ENCODE assay signal across 32 cellular contexts in the genomic region with DNA sequence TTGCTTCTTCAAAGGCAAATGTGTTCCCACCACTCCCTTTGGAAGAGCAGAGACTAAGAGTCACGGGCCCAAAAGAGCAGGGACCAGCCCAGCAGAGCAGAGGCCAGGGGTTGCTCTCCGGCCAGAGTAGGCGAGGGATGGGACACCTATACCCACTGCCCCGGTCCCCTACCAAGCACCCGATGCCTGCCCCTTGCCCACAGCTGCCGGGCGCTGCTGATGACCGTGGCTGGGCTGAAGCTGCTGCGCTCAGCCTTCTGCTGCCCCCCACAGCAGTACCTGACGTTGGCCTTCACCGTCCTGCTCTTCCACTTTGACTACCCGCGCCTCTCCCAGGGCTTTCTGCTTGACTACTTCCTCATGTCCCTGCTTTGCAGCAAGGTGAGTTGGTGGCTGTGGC. TPM values are rescaled to one million over a fixed set of nuclear protein-coding genes. Genes with fewer than 3 reads are reported as not detected.
"Had no signal": no experiment of that assay in that cellular context is flagged by ENCODE, and none has a peak within 500 bp of the region (broad histone marks: within the 10 kb centered on the region; RNA-seq: fewer than 3 reads in every experiment).

No MANE protein-coding gene starts in this region.

- DNase-seq: dermis blood vessel endothelial cell; effector memory CD4-positive, alpha-beta T cell; foreskin keratinocyte; heart left ventricle; kidney; mesenchymal stem cell; mucosa of descending colon; naive B cell; stimulated activated CD4-positive, alpha-beta T cell treated with anti-CD3 and anti-CD28 coated beads, Interleukin-12 subunit alpha, Interleukin-12 subunit beta, amount 100 ng/mL, for 4 hours; stimulated activated CD4-positive, alpha-beta T cell treated with anti-CD3 and anti-CD28 coated beads, Interleukin-1b, Interleukin-23, amount 100 ng/mL, for 48 hours; stimulated activated CD4-positive, alpha-beta T cell treated with anti-CD3 and anti-CD28 coated beads, Interleukin-4, amount 100 ng/mL, for 1 hour; stimulated activated CD8-positive, alpha-beta memory T cell treated with anti-CD3 and anti-CD28 coated beads, Interleukin-4, amount 100 ng/mL, for 48 hours; stimulated activated naive CD4-positive, alpha-beta T cell treated with Interleukin-2 at 50 U/mL for 16 hours; stomach; thyroid gland; trophoblast cell had no signal

- H3K9me3 Mint-ChIP-seq: mesothelial cell of epicardium; naive B cell; natural killer cell treated with Interleukin-12 subunit alpha and Interleukin-12 subunit beta and Interleukin-15 and Interleukin-18, amount 100 ng/mL, for 72 hours; neural crest cell had no signal

- H3K79me2 ChIP-seq: hepatocyte had no signal

- H3K4me3 Mint-ChIP-seq: mesothelial cell of epicardium; naive B cell; natural killer cell treated with Interleukin-12 subunit alpha and Interleukin-12 subunit beta and Interleukin-15 and Interleukin-18, amount 100 ng/mL, for 72 hours; neural crest cell had no signal

- H3K4me1 Mint-ChIP-seq: mesothelial cell of epicardium, neural crest cell had no signal

- H3K27ac Mint-ChIP-seq: mesothelial cell of epicardium; natural killer cell treated with Interleukin-12 subunit alpha and Interleukin-12 subunit beta and Interleukin-15 and Interleukin-18, amount 100 ng/mL, for 72 hours; progenitor cell of endocrine pancreas had no signal

- FAIRE-seq: endothelial cell of umbilical vein, kidney had no signal

- H2AFZ ChIP-seq: hepatocyte, parathyroid adenoma had no signal

- H3K36me3 Mint-ChIP-seq: naive B cell; natural killer cell treated with Interleukin-12 subunit alpha and Interleukin-12 subunit beta and Interleukin-15 and Interleukin-18, amount 100 ng/mL, for 72 hours had no signal

- H3K27me3 ChIP-seq: esophagus muscularis mucosa, foreskin keratinocyte, gastroesophageal sphincter, heart left ventricle, hepatocyte, stomach, thyroid gland, vagina had no signal

- H3K27me3 Mint-ChIP-seq: naive B cell; natural killer cell treated with Interleukin-12 subunit alpha and Interleukin-12 subunit beta and Interleukin-15 and Interleukin-18, amount 100 ng/mL, for 72 hours; progenitor cell of endocrine pancreas had no signal

- H3K4me3 ChIP-seq: esophagus muscularis mucosa, gastroesophageal sphincter, heart left ventricle, hepatocyte, mucosa of descending colon, smooth muscle cell, stomach, thyroid gland, vagina had no signal

- ATAC-seq: foreskin keratinocyte; gastroesophageal sphincter; heart left ventricle; left lobe of liver; mucosa of descending colon; natural killer cell treated with Interleukin-12 subunit alpha and Interleukin-12 subunit beta and Interleukin-15 and Interleukin-18, amount 100 ng/mL, for 72 hours; sciatic nerve had no signal

- H3K9me3 ChIP-seq: esophagus muscularis mucosa, gastroesophageal sphincter, heart left ventricle, mucosa of descending colon, stomach, thyroid gland, vagina had no signal

- H3K9ac ChIP-seq: parathyroid adenoma had no signal

- H3K4me1 ChIP-seq: foreskin keratinocyte, parathyroid adenoma, thyroid gland, vagina had no signal

- H3K4me2 ChIP-seq: hepatocyte, smooth muscle cell had no signal

- H3K27ac ChIP-seq: esophagus muscularis mucosa, foreskin keratinocyte, heart left ventricle, hepatocyte, parathyroid adenoma, stomach, thyroid gland, vagina had no signal

RNA-seq across cellular contexts. Expression of gene KCNK7, which starts 31.6 kb away (rescaled TPM):
- total RNA-seq: fibroblast of lung, hepatocyte, left lobe of liver, osteoblast, smooth muscle cell, temporal lobe had no signal
- polyA plus RNA-seq: fibroblast of lung, smooth muscle cell had no signal
